In the genomic region with DNA sequence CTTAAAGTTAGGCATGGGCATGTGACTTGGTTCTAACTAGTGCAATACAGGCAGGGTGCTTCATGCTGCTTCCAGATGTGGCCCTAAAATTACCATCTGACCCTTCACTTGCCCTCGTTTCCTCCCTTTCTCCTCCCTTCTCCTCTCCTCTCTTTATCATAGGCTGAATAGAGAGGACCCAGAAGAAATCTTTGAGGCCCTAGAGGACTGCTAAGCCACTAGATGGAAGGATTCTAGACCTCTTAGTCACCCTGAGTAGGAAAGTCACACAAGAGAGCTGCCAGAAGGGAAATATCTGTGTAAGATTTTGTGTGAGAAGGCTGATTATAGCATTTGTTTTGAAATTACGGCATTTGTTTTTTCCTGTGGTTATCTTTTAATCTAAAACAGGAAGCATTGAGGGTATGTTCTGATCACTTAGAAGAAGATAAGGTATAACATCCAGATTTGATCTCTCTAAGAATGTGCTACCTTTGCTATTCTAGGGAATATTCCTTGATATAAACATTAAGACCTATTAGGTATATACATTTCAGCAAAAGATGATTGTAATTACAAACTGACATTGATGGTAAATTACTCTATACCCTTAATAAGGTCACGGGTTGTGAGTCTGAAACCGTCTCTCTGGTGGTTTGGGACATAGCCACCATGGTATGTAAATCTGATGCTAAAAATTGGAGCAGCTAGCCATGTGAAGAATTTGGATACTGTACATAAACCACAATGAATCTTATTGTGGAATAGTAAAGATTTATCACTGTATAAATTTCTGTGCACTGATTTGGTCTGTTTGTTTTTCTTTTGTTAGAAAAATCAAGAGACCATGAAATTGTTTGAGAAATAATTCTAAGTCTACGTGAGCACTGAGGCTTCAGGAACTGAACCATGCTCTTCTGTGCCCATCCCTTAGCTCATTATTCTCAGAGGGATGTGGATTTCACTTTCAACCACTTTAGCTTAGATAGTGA, we compare ENCODE assay signal across 11 cellular contexts.
DNase-seq lines count a peak whose midpoint lies in the region; ATAC-seq, FAIRE-seq and TF ChIP-seq lines count a peak whose summit lies in the region.
"Had no signal": no experiment of that assay in that cellular context is flagged by ENCODE, and none has a peak within 500 bp of the region (broad histone marks: within the 10 kb centered on the region; RNA-seq: fewer than 3 reads in every experiment).

No MANE protein-coding gene starts in this region.

- no peaks in the 10 kb centered on the region for H3K36me3 ChIP-seq in GM12878 (ENCODE audit: control insufficient read depth in 2 of 2, insufficient read depth in 2 of 2, low read length in 1 of 2)
- H3K36me3 ChIP-seq in hepatocyte (replicated peaks; ENCODE audit: insufficient read depth, low read depth): no peaks in the 10 kb centered on the region
- no peaks in the 10 kb centered on the region for H3K36me3 ChIP-seq in left ventricle myocardium inferior

- no TSS peak for BruUV-seq in GM12878 (replicated peaks; lab: Mats Ljungman, UMichigan)

- H3K79me2 ChIP-seq in GM12878 (ENCODE audit: control insufficient read depth, insufficient read depth, low read length) (no peaks in the 10 kb centered on the region), hepatocyte (no peaks in the 10 kb centered on the region)

- 0 out of 2 replicates have a peak, but pooled peaks have one; percentile 4 for TF ChIP-seq RAD21 in GM12878 (IDR thresholded peaks at IDR 0.05; ENCODE audit: insufficient read depth, low read depth, low read length)

- POLR2A ChIA-PET in GM12878 (lab: Charles Lee): no interaction called here
- POLR2A ChIA-PET in activated CD8-positive, alpha-beta T cell treated with anti-CD3 and anti-CD28 coated beads, Interleukin-2, amount 10 ng/mL, durations not matched to agents 7 days and 5 days (lab: Charles Lee): no interaction called here

- H3K4me1 ChIP-seq in GM12878 (ENCODE audit: control insufficient read depth, insufficient read depth, low read length): peaks cover 21% of the 10 kb centered on the region
- peaks cover 7% of the 10 kb centered on the region for H3K4me1 ChIP-seq in hepatocyte (ENCODE audit: insufficient read depth)
- peaks cover 11% of the 10 kb centered on the region for H3K4me1 ChIP-seq in left ventricle myocardium inferior

- H3K36me3 Mint-ChIP-seq in osteocyte (ENCODE audit: unreplicated experiment): no peaks in the 10 kb centered on the region
- H3K36me3 Mint-ChIP-seq in activated naive CD4-positive, alpha-beta T cell treated with anti-CD3 and anti-CD28 coated beads, Interleukin-2, amount 10 ng/mL, durations not matched to agents 7 days and 5 days: no peaks in the 10 kb centered on the region
- no peaks in the 10 kb centered on the region for H3K36me3 Mint-ChIP-seq in activated CD8-positive, alpha-beta T cell treated with anti-CD3 and anti-CD28 coated beads, Interleukin-2, amount 10 ng/mL, durations not matched to agents 7 days and 5 days (ENCODE audit: low read depth)

- H4K20me1 ChIP-seq in GM12878 (ENCODE audit: control insufficient read depth, insufficient read depth) (no peaks in the 10 kb centered on the region), hepatocyte (ENCODE audit: insufficient read depth, poor library complexity, severe bottlenecking) (no peaks in the 10 kb centered on the region)

- in situ Hi-C loops in GM12878 (cut with MboI): no loop called here

- FAIRE-seq in GM12892 (lab: Jason Lieb, UNC) (peak; percentile 81), GM12878 (lab: Jason Lieb, UNC) (peak; percentile 61)

- H3K27me3 ChIP-seq in GM12878 (replicated peaks in 1 of 2; ENCODE audit: control insufficient read depth in 2 of 2, insufficient read depth in 2 of 2, low read length in 1 of 2) (no peaks in the 10 kb centered on the region), hepatocyte (no peaks in the 10 kb centered on the region), left ventricle myocardium inferior (ENCODE audit: low read depth) (no peaks in the 10 kb centered on the region)

- CTCF ChIA-PET in GM12878 (lab: Yijun Ruan, JAX): interaction anchor here (0.5 to 2.0 kb wide), 2 partner anchors 11 to 62 kb away, joined by 3 to 4 read pairs; no protein-coding TSS in a partner anchor
- CTCF ChIA-PET in activated naive CD4-positive, alpha-beta T cell treated with anti-CD3 and anti-CD28 coated beads, Interleukin-2, amount 10 ng/mL, durations not matched to agents 7 days and 5 days (lab: Charles Lee): no interaction called here
- CTCF ChIA-PET in activated CD8-positive, alpha-beta T cell treated with anti-CD3 and anti-CD28 coated beads, Interleukin-2, amount 10 ng/mL, durations not matched to agents 7 days and 5 days (lab: Charles Lee): no interaction called here

- H3K27ac Mint-ChIP-seq in osteocyte (ENCODE audit: unreplicated experiment): peak overlapping the region; percentile 93
- H3K27ac Mint-ChIP-seq in activated naive CD4-positive, alpha-beta T cell treated with anti-CD3 and anti-CD28 coated beads, Interleukin-2, amount 10 ng/mL, durations not matched to agents 7 days and 5 days: no peak overlapping the region
- no peak overlapping the region for H3K27ac Mint-ChIP-seq in activated CD8-positive, alpha-beta T cell treated with anti-CD3 and anti-CD28 coated beads, Interleukin-2, amount 10 ng/mL, durations not matched to agents 7 days and 5 days

- RAD21 ChIA-PET in GM12878 (lab: Charles Lee; ENCODE audit: unreplicated experiment): interaction anchor here (1.0 to 1.8 kb wide), 2 partner anchors 89 to 148 kb away, joined by 3 to 4 read pairs; no protein-coding TSS in a partner anchor

- H3K27ac ChIP-seq in GM12878 (ENCODE audit: control insufficient read depth, insufficient read depth) (peak overlapping the region; percentile 7), hepatocyte (no peak overlapping the region), left ventricle myocardium inferior (replicated peaks) (no peak overlapping the region)

- no peaks in the 10 kb centered on the region for H3K9me2 ChIP-seq in hepatocyte (replicated peaks; ENCODE audit: insufficient read depth)

- DNase-seq in GM12892 (ENCODE audit: insufficient read length) (no peak), GM12878 (ENCODE audit: low read depth, low spot score) (peak; percentile 43), osteocyte (ENCODE audit: extremely low spot score, unreplicated experiment) (no peak), hepatocyte (ENCODE audit: low spot score) (no peak), left ventricle myocardium inferior (no peak)
- no peak for DNase-seq in activated naive CD4-positive, alpha-beta T cell treated with anti-CD3 and anti-CD28 coated beads, Interleukin-2, amount 10 ng/mL, durations not matched to agents 7 days and 5 days
- no peak for DNase-seq in activated CD8-positive, alpha-beta T cell treated with anti-CD3 and anti-CD28 coated beads, Interleukin-2, amount 10 ng/mL, durations not matched to agents 7 days and 5 days
- DNase-seq: midbrain; NCI-H1694; stimulated activated CD4-positive, alpha-beta T cell treated with anti-CD3 and anti-CD28 coated beads, Interleukin-4, amount 100 ng/mL, for 1 hour had no signal

- H3K9ac ChIP-seq in GM12878 (ENCODE audit: control insufficient read depth, insufficient read depth, low read length): no peak overlapping the region

- intact Hi-C loops in GM12878 (cut with micrococcal nuclease; ENCODE audit: unreplicated experiment): loop anchor here (2.0 kb wide), 2 partner anchors 18 to 84 kb away; partner anchors contain the start of gene TP63
- intact Hi-C loops in left ventricle myocardium inferior (cut with micrococcal nuclease): no loop called here

- TF ChIP-seq POLR2A in GM12892 (IDR thresholded peaks at IDR 0.05; ENCODE audit: low read depth, low read length) (no peak), GM12878 (IDR thresholded peaks at IDR 0.05; ENCODE audit: low read depth, low read length) (no peak)

- ATAC-seq in HG02973 (IDR thresholded peaks at IDR 0.05; ENCODE audit: unreplicated experiment): peak; percentile 49
- peak; percentile 77 for ATAC-seq in GM12878
- no peak for ATAC-seq in activated CD8-positive, alpha-beta T cell treated with anti-CD3 and anti-CD28 coated beads, Interleukin-2, amount 10 ng/mL, durations not matched to agents 7 days and 5 days

- peak overlapping the region; percentile 35 for H2AFZ ChIP-seq in GM12878 (ENCODE audit: control insufficient read depth, low read depth, low read length)
- H2AFZ ChIP-seq in hepatocyte: no peak overlapping the region

- H3K4me3 ChIP-seq in GM12878: no peak overlapping the region
- no peak overlapping the region for H3K4me3 ChIP-seq in hepatocyte
- H3K4me3 ChIP-seq in left ventricle myocardium inferior: no peak overlapping the region

- H3K4me2 ChIP-seq in GM12878 (ENCODE audit: control insufficient read depth, insufficient read depth) (peak overlapping the region; percentile 51), hepatocyte (no peak overlapping the region)

- no peak for TF ChIP-seq EP300 in GM12878 (IDR thresholded peaks at IDR 0.05; ENCODE audit: borderline replicate concordance in 1 of 2, control insufficient read depth in 1 of 2, low read depth in 2 of 2, low read length in 2 of 2)

- no peaks in the 10 kb centered on the region for H3K27me3 Mint-ChIP-seq in osteocyte (ENCODE audit: unreplicated experiment)
- no peaks in the 10 kb centered on the region for H3K27me3 Mint-ChIP-seq in activated naive CD4-positive, alpha-beta T cell treated with anti-CD3 and anti-CD28 coated beads, Interleukin-2, amount 10 ng/mL, durations not matched to agents 7 days and 5 days
- no peaks in the 10 kb centered on the region for H3K27me3 Mint-ChIP-seq in activated CD8-positive, alpha-beta T cell treated with anti-CD3 and anti-CD28 coated beads, Interleukin-2, amount 10 ng/mL, durations not matched to agents 7 days and 5 days (ENCODE audit: low read depth)

- WGBS in GM12878 (ENCODE audit: insufficient coverage, insufficient replicate concordance, low lambda C conversion rate, missing lambda C conversion rate): 63% methylated on average over 5 of the region's 5 CpGs
- 58% methylated on average over 5 of the region's 5 CpGs for WGBS in hepatocyte (ENCODE audit: low lambda C conversion rate, missing lambda C conversion rate)

- H3K4me3 Mint-ChIP-seq in osteocyte (ENCODE audit: unreplicated experiment): no peak overlapping the region
- no peak overlapping the region for H3K4me3 Mint-ChIP-seq in activated naive CD4-positive, alpha-beta T cell treated with anti-CD3 and anti-CD28 coated beads, Interleukin-2, amount 10 ng/mL, durations not matched to agents 7 days and 5 days
- no peak overlapping the region for H3K4me3 Mint-ChIP-seq in activated CD8-positive, alpha-beta T cell treated with anti-CD3 and anti-CD28 coated beads, Interleukin-2, amount 10 ng/mL, durations not matched to agents 7 days and 5 days

- H3K4me1 Mint-ChIP-seq in osteocyte (ENCODE audit: unreplicated experiment): peaks cover 66% of the 10 kb centered on the region
- peaks cover 11% of the 10 kb centered on the region for H3K4me1 Mint-ChIP-seq in activated naive CD4-positive, alpha-beta T cell treated with anti-CD3 and anti-CD28 coated beads, Interleukin-2, amount 10 ng/mL, durations not matched to agents 7 days and 5 days
- H3K4me1 Mint-ChIP-seq in activated CD8-positive, alpha-beta T cell treated with anti-CD3 and anti-CD28 coated beads, Interleukin-2, amount 10 ng/mL, durations not matched to agents 7 days and 5 days (ENCODE audit: low read depth): no peaks in the 10 kb centered on the region

- no peaks in the 10 kb centered on the region for H3K9me3 Mint-ChIP-seq in osteocyte (ENCODE audit: unreplicated experiment)
- H3K9me3 Mint-ChIP-seq in activated naive CD4-positive, alpha-beta T cell treated with anti-CD3 and anti-CD28 coated beads, Interleukin-2, amount 10 ng/mL, durations not matched to agents 7 days and 5 days: no peaks in the 10 kb centered on the region
- no peaks in the 10 kb centered on the region for H3K9me3 Mint-ChIP-seq in activated CD8-positive, alpha-beta T cell treated with anti-CD3 and anti-CD28 coated beads, Interleukin-2, amount 10 ng/mL, durations not matched to agents 7 days and 5 days (ENCODE audit: insufficient read depth)

- SMC1A ChIA-PET in GM12878 (lab: Charles Lee; ENCODE audit: uncharacterized antibody, unreplicated experiment): interaction anchor here (0.9 kb wide), 1 partner anchor 69 kb away, joined by 3 read pairs; no protein-coding TSS in a partner anchor

- H3K9me3 ChIP-seq in GM12878 (replicated peaks; ENCODE audit: control insufficient read depth, insufficient read depth, low read length) (no peaks in the 10 kb centered on the region), hepatocyte (ENCODE audit: low read depth) (no peaks in the 10 kb centered on the region), left ventricle myocardium inferior (replicated peaks) (no peaks in the 10 kb centered on the region)

- no peak for TF ChIP-seq CTCF in GM12878 (IDR thresholded peaks at IDR 0.05 in 2 of 3, conservative IDR thresholded peaks at IDR 0.05 in 1 of 3; ENCODE audit: control insufficient read depth in 2 of 3, extremely low read depth in 1 of 3, insufficient read depth in 1 of 3, low read depth in 3 of 3, low read length in 3 of 3)
- no peak for TF ChIP-seq CTCF in osteocyte (IDR thresholded peaks at IDR 0.05)
- TF ChIP-seq CTCF in hepatocyte (IDR thresholded peaks at IDR 0.05; ENCODE audit: poor library complexity): no peak
- TF ChIP-seq CTCF in left ventricle myocardium inferior (IDR thresholded peaks at IDR 0.05; ENCODE audit: borderline replicate concordance): no peak
